ENCODE assay signal across 1 cellular context in genomic region chr20:3454821-3455220, GRCh38.
TF ChIP-seq lines count a peak whose summit lies in the region.

No MANE protein-coding gene starts in this region.

TF ChIP-seq in IMR-90, 13 proteins besides CTCF, POLR2A, EP300 and RAD21 (continued from another document):
- no peak for TF ChIP-seq MAFK (IDR thresholded peaks at IDR 0.05; ENCODE audit: low read depth, low read length)
- no peak for TF ChIP-seq CHD1 (IDR thresholded peaks at IDR 0.05; ENCODE audit: low read depth, low read length)
- TF ChIP-seq ELK1 (IDR thresholded peaks at IDR 0.05; ENCODE audit: borderline replicate concordance, low read depth, low read length): no peak
- TF ChIP-seq RCOR1 (IDR thresholded peaks at IDR 0.05; ENCODE audit: insufficient replicate concordance, low read length): no peak
